24 cellular contexts compared by ENCODE assay signal in genomic region chrX:118864063-118864630, GRCh38. TPM values are rescaled to one million over a fixed set of nuclear protein-coding genes. Genes with fewer than 3 reads are reported as not detected.
"Had no signal": no experiment of that assay in that cellular context is flagged by ENCODE, and none has a peak within 500 bp of the region (broad histone marks: within the 10 kb centered on the region; RNA-seq: fewer than 3 reads in every experiment).

No MANE protein-coding gene starts in this region.

- H3K36me3 ChIP-seq: SJCRH30, WERI-Rb-1 had no signal

- DNase-seq: activated CD4-positive, alpha-beta memory T cell treated with anti-CD3 and anti-CD28 coated beads, Interleukin-2, amount 10 ng/mL, durations not matched to agents 7 days and 5 days; activated CD4-positive, alpha-beta T cell treated with anti-CD3 and anti-CD28 coated beads for 36 hours; activated CD4-positive, alpha-beta T cell treated with anti-CD3 and anti-CD28 coated beads, Interleukin-2, amount 50 U/mL, for 1 hour; activated gamma-delta T cell; activated naive CD4-positive, alpha-beta T cell treated with anti-CD3 and anti-CD28 coated beads for 36 hours; activated T-cell treated with anti-CD3 and anti-CD28 coated beads for 4 hours; activated T-cell treated with anti-CD3 and anti-CD28 coated beads, Interleukin-2, amount 50 U/mL, for 48 hours; Karpas-422; NCI-H1048; NCI-H2029 treated with DMSO at 0.1 percent for 48 hours; NCI-H345; NCI-H510A; NCI-H526 treated with DMSO at 0.1 percent for 48 hours; RPMI8226; SJCRH30; SK-N-SH; T-helper 1 cell; WERI-Rb-1 had no signal

- H3K9me2 ChIP-seq: SK-N-SH had no signal

- H3K4me1 ChIP-seq: SJCRH30 had no signal

- ATAC-seq: activated CD4-positive, alpha-beta T cell treated with anti-CD3 and anti-CD28 coated beads for 36 hours; activated T-helper 17 cell treated with anti-CD3 and anti-CD28 coated beads, Interleukin-2, amount 50 U/mL, for 72 hours; K562; Panc1; Right ventricle myocardium inferior had no signal

- H3K27me3 ChIP-seq: SJCRH30 had no signal

- H3K9me3 ChIP-seq: SJCRH30, SK-N-SH had no signal

- H3K9ac ChIP-seq: SK-N-SH had no signal

- H3K4me2 ChIP-seq: SK-N-SH had no signal

- H3K4me3 ChIP-seq: K562, SJCRH30 had no signal

- H3K27ac ChIP-seq: SJCRH30, WERI-Rb-1 had no signal

RNA-seq across cellular contexts. Expression of gene ZCCHC12, which starts 40.5 kb away (rescaled TPM):
- total RNA-seq: activated CD4-positive, alpha-beta memory T cell treated with anti-CD3 and anti-CD28 coated beads, Interleukin-2, amount 10 ng/mL, durations not matched to agents 7 days and 5 days; activated CD8-positive, alpha-beta memory T cell treated with anti-CD3 and anti-CD28 coated beads for 36 hours; Right ventricle myocardium inferior; T-helper 2 cell treated with Interferon-gamma antibody and Interleukin-4, amounts not matched to agents 100 ng/mL and 5 ng/mL, for 36 hours had no signal
